ENCODE assay signal across 24 cellular contexts in genomic region chr20:61026173-61026572, GRCh38.
"Had no signal": no experiment of that assay in that cellular context is flagged by ENCODE, and none has a peak within 500 bp of the region (broad histone marks: within the 10 kb centered on the region; RNA-seq: fewer than 3 reads in every experiment).

No MANE protein-coding gene starts in this region.

- H3K4me1 ChIP-seq: neural progenitor cell, parathyroid adenoma, psoas muscle, right lobe of liver, sigmoid colon, stomach, thyroid gland, tibial nerve, upper lobe of left lung, vagina had no signal

- H3K27me3 ChIP-seq: neural progenitor cell, ovary, right lobe of liver, thyroid gland, tibial nerve, upper lobe of left lung, vagina had no signal

- H3K36me3 ChIP-seq: neural progenitor cell, ovary, right lobe of liver, sigmoid colon, stomach, thoracic aorta, thyroid gland, tibial nerve, upper lobe of left lung, vagina had no signal

- H3K4me3 ChIP-seq: neural progenitor cell, ovary, psoas muscle, right lobe of liver, sigmoid colon, stomach, thoracic aorta, thyroid gland, tibial nerve, upper lobe of left lung, vagina had no signal

- H3K9me3 ChIP-seq: ovary, psoas muscle, right lobe of liver, sigmoid colon, thoracic aorta, thyroid gland, vagina had no signal

- H3K27ac ChIP-seq: neural progenitor cell, ovary, parathyroid adenoma, psoas muscle, right lobe of liver, sigmoid colon, stomach, thoracic aorta, thyroid gland, tibial nerve, upper lobe of left lung, vagina had no signal

- ATAC-seq: psoas muscle; right cardiac atrium; right lobe of liver; stimulated activated effector memory CD8-positive, alpha-beta T cell treated with anti-CD3 and anti-CD28 coated beads, Interleukin-12 subunit alpha, Interleukin-12 subunit beta, amount 100 ng/mL, for 72 hours; stimulated activated naive B cell treated with anti-CD40 and anti-IgM and Interleukin-4, amounts not matched to agents 10 μg/mL and 1 μg/mL and 100 μg/mL, for 72 hours had no signal

- DNase-seq: occipital lobe; ovary; posterior cingulate gyrus; psoas muscle; right cardiac atrium; right lobe of liver; sigmoid colon; small intestine; stimulated activated CD4-positive, alpha-beta T cell treated with anti-CD3 and anti-CD28 coated beads, Interleukin-15, amount 100 ng/mL, for 24 hours; stimulated activated CD4-positive, alpha-beta T cell treated with anti-CD3 and anti-CD28 coated beads, Interleukin-2, amount 100 ng/mL, for 24 hours; stimulated activated CD4-positive, alpha-beta T cell treated with anti-CD3 and anti-CD28 coated beads, Interleukin-2, amount 100 ng/mL, for 48 hours; stimulated activated CD4-positive, alpha-beta T cell treated with anti-CD3 and anti-CD28 coated beads, Interleukin-4, amount 100 ng/mL, for 24 hours; stimulated activated naive B cell treated with anti-CD40 and anti-IgM and Interleukin-4, amounts not matched to agents 10 μg/mL and 1 μg/mL and 100 μg/mL, for 72 hours; stimulated activated naive CD4-positive, alpha-beta T cell treated with Interleukin-2 at 50 U/mL for 16 hours; stomach; thyroid gland; trophoblast cell; upper lobe of left lung had no signal
